8 cellular contexts compared by ENCODE assay signal in the genomic region with DNA sequence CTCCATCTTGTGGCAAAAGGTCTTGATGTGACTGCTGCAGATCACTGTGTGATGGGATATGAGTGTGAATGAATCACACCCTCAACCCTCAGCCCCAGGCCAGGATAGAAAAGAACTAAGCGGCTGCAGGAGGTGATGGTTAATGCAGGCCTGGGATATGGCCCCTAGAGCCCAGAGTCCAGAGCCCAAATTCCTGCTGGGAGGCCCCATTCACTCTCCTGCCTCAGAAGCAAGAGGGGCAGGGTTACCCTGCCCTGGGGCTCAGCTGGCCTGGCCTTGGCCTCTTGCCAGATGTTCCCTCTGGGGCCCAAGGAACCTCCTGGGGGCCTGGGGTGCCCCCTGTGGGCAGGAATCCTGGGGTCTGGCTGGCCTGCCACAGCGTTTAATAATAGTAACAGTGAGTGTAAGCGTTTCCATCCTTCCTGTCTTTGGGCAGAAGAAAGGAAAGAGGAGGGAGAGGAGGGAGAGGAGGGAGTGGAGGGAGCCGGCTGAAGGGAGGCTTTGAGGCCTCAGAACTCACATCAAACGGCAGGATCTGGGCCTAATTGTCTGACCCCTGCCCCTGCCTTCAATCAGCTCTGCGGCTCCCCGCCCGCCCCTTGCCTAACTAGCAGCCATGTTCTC. TPM values are rescaled to one million over a fixed set of nuclear protein-coding genes. Genes with fewer than 3 reads are reported as not detected.
DNase-seq lines count a peak whose midpoint lies in the region; TF ChIP-seq lines count a peak whose summit lies in the region.
"Had no signal": no experiment of that assay in that cellular context is flagged by ENCODE, and none has a peak within 500 bp of the region (broad histone marks: within the 10 kb centered on the region; RNA-seq: fewer than 3 reads in every experiment).

No MANE protein-coding gene starts in this region.

- 59% methylated on average over 7 of the region's 8 CpGs for WGBS in suprapubic skin

- H3K27me3 ChIP-seq in iPS-20b (ENCODE audit: insufficient read depth, low read length) (no peaks in the 10 kb centered on the region), suprapubic skin (no peaks in the 10 kb centered on the region)

- peak; percentile 11 for DNase-seq in HPDE6-E6E7 (ENCODE audit: extremely low spot score)
- DNase-seq in suprapubic skin (ENCODE audit: low spot score in 2 of 2) = no peak
- no peak for DNase-seq in MV-4-11 (lab: John Stamatoyannopoulos, UW)
- no peak for DNase-seq in activated T-helper 2 cell treated with anti-CD3 and anti-CD28 coated beads, Interferon-gamma antibody, Interleukin-2, Interleukin-4, amounts not matched to agents 10 μg/mL and 5 μg/mL and 100 μg/mL, durations not matched to agents 14 hours and 24 hours and 36 hours (ENCODE audit: low spot score)
- DNase-seq in LoVo (ENCODE audit: low spot score) = no peak

- H3K4me3 ChIP-seq in iPS-20b (ENCODE audit: low read length) (no peak overlapping the region), suprapubic skin (no peak overlapping the region)

- H3K4me1 Mint-ChIP-seq in activated T-helper 2 cell treated with anti-CD3 and anti-CD28 coated beads, Interferon-gamma antibody, Interleukin-2, Interleukin-4, amounts not matched to agents 10 μg/mL and 5 μg/mL and 100 μg/mL, durations not matched to agents 14 hours and 24 hours and 36 hours (ENCODE audit: low read depth) = peaks cover 4% of the 10 kb centered on the region

- no peak for TF ChIP-seq CTCF in suprapubic skin (IDR thresholded peaks at IDR 0.05)

- H3K9me3 ChIP-seq in iPS-20b (ENCODE audit: insufficient read depth, low read depth, low read length) (no peaks in the 10 kb centered on the region), suprapubic skin (no peaks in the 10 kb centered on the region)

- no peaks in the 10 kb centered on the region for H3K36me3 Mint-ChIP-seq in activated T-helper 2 cell treated with anti-CD3 and anti-CD28 coated beads, Interferon-gamma antibody, Interleukin-2, Interleukin-4, amounts not matched to agents 10 μg/mL and 5 μg/mL and 100 μg/mL, durations not matched to agents 14 hours and 24 hours and 36 hours (ENCODE audit: low read depth)

- H3K27ac ChIP-seq in angular gyrus (ENCODE audit: low read depth, low read length) (peak overlapping the region; percentile 87), iPS-20b (ENCODE audit: low read length) (peak overlapping the region; percentile 16), suprapubic skin (peak overlapping the region; percentile 61)

- no peak for TF ChIP-seq EP300 in suprapubic skin (IDR thresholded peaks at IDR 0.05)

- H3K36me3 ChIP-seq in iPS-20b (ENCODE audit: insufficient read depth, low read depth, low read length) (peaks cover 5% of the 10 kb centered on the region; the same call in 1 of the 2 replicates), suprapubic skin (peaks cover 13% of the 10 kb centered on the region)

- H3K4me1 ChIP-seq in iPS-20b (ENCODE audit: insufficient read depth, low read length) (peaks cover 14% of the 10 kb centered on the region), suprapubic skin (peaks cover 20% of the 10 kb centered on the region)

- H3K27me3 Mint-ChIP-seq in activated T-helper 2 cell treated with anti-CD3 and anti-CD28 coated beads, Interferon-gamma antibody, Interleukin-2, Interleukin-4, amounts not matched to agents 10 μg/mL and 5 μg/mL and 100 μg/mL, durations not matched to agents 14 hours and 24 hours and 36 hours (ENCODE audit: low read depth) = no peaks in the 10 kb centered on the region
- H3K27me3 Mint-ChIP-seq: memory B cell had no signal

- H3K4me3 Mint-ChIP-seq in activated T-helper 2 cell treated with anti-CD3 and anti-CD28 coated beads, Interferon-gamma antibody, Interleukin-2, Interleukin-4, amounts not matched to agents 10 μg/mL and 5 μg/mL and 100 μg/mL, durations not matched to agents 14 hours and 24 hours and 36 hours (ENCODE audit: low read depth) = no peak overlapping the region
- H3K4me3 Mint-ChIP-seq: memory B cell had no signal

- intact Hi-C loops in activated T-helper 2 cell treated with anti-CD3 and anti-CD28 coated beads, Interferon-gamma antibody, Interleukin-2, Interleukin-4, amounts not matched to agents 10 μg/mL and 5 μg/mL and 100 μg/mL, durations not matched to agents 14 hours and 24 hours and 36 hours (cut with micrococcal nuclease) = no loop called here

- H3K27ac Mint-ChIP-seq in activated T-helper 2 cell treated with anti-CD3 and anti-CD28 coated beads, Interferon-gamma antibody, Interleukin-2, Interleukin-4, amounts not matched to agents 10 μg/mL and 5 μg/mL and 100 μg/mL, durations not matched to agents 14 hours and 24 hours and 36 hours = no peak overlapping the region
- H3K27ac Mint-ChIP-seq: memory B cell had no signal

- no peak for TF ChIP-seq POLR2A in suprapubic skin (IDR thresholded peaks at IDR 0.05)

- H3K9ac ChIP-seq in iPS-20b (ENCODE audit: low read depth, low read length) = no peak overlapping the region

- H3K9me3 Mint-ChIP-seq in activated T-helper 2 cell treated with anti-CD3 and anti-CD28 coated beads, Interferon-gamma antibody, Interleukin-2, Interleukin-4, amounts not matched to agents 10 μg/mL and 5 μg/mL and 100 μg/mL, durations not matched to agents 14 hours and 24 hours and 36 hours = no peaks in the 10 kb centered on the region
- H3K9me3 Mint-ChIP-seq: memory B cell had no signal

RNA-seq across cellular contexts. Expression of gene DMAP1, which starts 26.2 kb away (rescaled TPM):
- 100 to 1,000 TPM in 1 of 4 donors, 10 to 100 TPM in 3; 44.2 to 102 (median 52.6) TPM for total RNA-seq in suprapubic skin
- total RNA-seq in activated T-helper 2 cell treated with anti-CD3 and anti-CD28 coated beads, Interferon-gamma antibody, Interleukin-2, Interleukin-4, amounts not matched to agents 10 μg/mL and 5 μg/mL and 100 μg/mL, durations not matched to agents 14 hours and 24 hours and 36 hours = 32.8 and 36.8 TPM in 2 replicates

Comparison
In these comparisons a context has a peak if more than half of its experiments do, and no peak if none do; other contexts are left out.
1. H3K27ac ChIP-seq: peak in every context shown above with its lines; median percentile 87 in angular gyrus; 61 in suprapubic skin; 16 in iPS-20b.